18 cellular contexts compared by ENCODE assay signal in genomic region chr21:25670726-25671125, GRCh38. TPM values are rescaled to one million over a fixed set of nuclear protein-coding genes. Genes with fewer than 3 reads are reported as not detected.
DNase-seq lines count a peak whose midpoint lies in the region; ATAC-seq and TF ChIP-seq lines count a peak whose summit lies in the region.
"Had no signal": no experiment of that assay in that cellular context is flagged by ENCODE, and none has a peak within 500 bp of the region (broad histone marks: within the 10 kb centered on the region; RNA-seq: fewer than 3 reads in every experiment).

No MANE protein-coding gene starts in this region.

- no peaks in the 10 kb centered on the region for H3K36me3 ChIP-seq in sigmoid colon
- H3K36me3 ChIP-seq: esophagus muscularis mucosa, lower lobe of right lung, MG63, pancreas had no signal

- no peaks in the 10 kb centered on the region for H3K9me3 ChIP-seq in sigmoid colon
- H3K9me3 ChIP-seq: esophagus muscularis mucosa, lower lobe of right lung, MG63, pancreas had no signal

- intact Hi-C loops in sigmoid colon (cut with DNase I): no loop called here

- no peak for TF ChIP-seq CTCF in AG10803 (conservative IDR thresholded peaks at IDR 0.05; ENCODE audit: low read length)
- no peak for TF ChIP-seq CTCF in sigmoid colon (IDR thresholded peaks at IDR 0.05)
- no peak for TF ChIP-seq CTCF in GM10266 (IDR thresholded peaks at IDR 0.05; ENCODE audit: control insufficient read depth, insufficient read depth, low read depth, missing control alignments)

- DNase-seq in AG10803 (ENCODE audit: low read depth): peak; percentile 89
- peak; percentile 53 for DNase-seq in fibroblast of the conjunctiva (ENCODE audit: low read depth)
- no peak for DNase-seq in sigmoid colon
- no peak for DNase-seq in NCI-H446 treated with DMSO at 0.1 percent for 48 hours (lab: John Stamatoyannopoulos, UW)
- DNase-seq in GDM1 (lab: John Stamatoyannopoulos, UW): no peak
- no peak for DNase-seq in GM10266 (ENCODE audit: extremely low spot score)
- no peak for DNase-seq in amygdala (lab: John Stamatoyannopoulos, UW)
- DNase-seq: activated effector memory CD4-positive, alpha-beta T cell treated with Interleukin-2 at 50 U/mL for 16 hours; lower lobe of right lung; MG63; NCI-H187; NCI-H446; pancreas; stimulated activated naive CD8-positive, alpha-beta T cell treated with anti-CD3 and anti-CD28 coated beads, Interleukin-15, amount 100 ng/mL, for 72 hours; T-helper 17 cell had no signal

- H3K4me3 ChIP-seq in AG10803 (ENCODE audit: low read length): no peak overlapping the region
- H3K4me3 ChIP-seq in sigmoid colon: no peak overlapping the region
- H3K4me3 ChIP-seq: esophagus muscularis mucosa, lower lobe of right lung, MG63, pancreas had no signal

- no peak for TF ChIP-seq EP300 in sigmoid colon (IDR thresholded peaks at IDR 0.05)

- H3K4me1 ChIP-seq in sigmoid colon: peaks cover 0 to 5% (median 0%) of the 10 kb centered on the region in 4 donors
- H3K4me1 ChIP-seq: pancreas had no signal

- no peak for TF ChIP-seq POLR2A in sigmoid colon (IDR thresholded peaks at IDR 0.05)

- H3K27ac ChIP-seq in sigmoid colon: peak overlapping the region in 3 of 4 donors; percentile 11 to 50 (median 43)
- H3K27ac ChIP-seq: pancreas had no signal

- no peaks in the 10 kb centered on the region for H3K27me3 ChIP-seq in sigmoid colon
- H3K27me3 ChIP-seq: esophagus muscularis mucosa, MG63, pancreas had no signal

- ATAC-seq in SK-N-SH treated with all-trans-retinoic acid at 6 μM for 48 hours: peak; percentile 81
- ATAC-seq: activated CD4-positive, CD25-positive, alpha-beta regulatory T cell treated with anti-CD3 and anti-CD28 coated beads, Interleukin-2, amount 50 U/mL, for 24 hours; lower lobe of right lung; pancreas; stimulated activated naive CD8-positive, alpha-beta T cell treated with anti-CD3 and anti-CD28 coated beads, Interleukin-15, amount 100 ng/mL, for 72 hours; T-helper 17 cell had no signal

TF ChIP-seq in SK-N-SH treated with all-trans-retinoic acid at 6 μM for 48 hours, 23 proteins besides CTCF, POLR2A, EP300 and RAD21:
- TF ChIP-seq ZNF8 (CRISPR knock-in tag; IDR thresholded peaks at IDR 0.05): no peak

RNA-seq across cellular contexts. Expression of gene JAM2, which starts 31.7 kb away (rescaled TPM):
- 10 to 100 TPM; 13.0 to 31.6 (median 16.5) TPM for total RNA-seq in sigmoid colon
- 1 to 10 TPM in 2 of 3 donors, under 1 TPM in 1; 0.46 to 5.8 (median 1.8) TPM for polyA plus RNA-seq in sigmoid colon

Comparison
In these comparisons a context has a peak if more than half of its experiments do, and no peak if none do; other contexts are left out.
1. DNase-seq: peak in AG10803 (single experiment) and fibroblast of the conjunctiva (single experiment); none in sigmoid colon (single experiment), NCI-H446 treated with DMSO at 0.1 percent for 48 hours (single experiment), GDM1 (single experiment), GM10266 (single experiment) and amygdala (0 of 56).